ENCODE assay signal across 1 cellular context in the genomic region with DNA sequence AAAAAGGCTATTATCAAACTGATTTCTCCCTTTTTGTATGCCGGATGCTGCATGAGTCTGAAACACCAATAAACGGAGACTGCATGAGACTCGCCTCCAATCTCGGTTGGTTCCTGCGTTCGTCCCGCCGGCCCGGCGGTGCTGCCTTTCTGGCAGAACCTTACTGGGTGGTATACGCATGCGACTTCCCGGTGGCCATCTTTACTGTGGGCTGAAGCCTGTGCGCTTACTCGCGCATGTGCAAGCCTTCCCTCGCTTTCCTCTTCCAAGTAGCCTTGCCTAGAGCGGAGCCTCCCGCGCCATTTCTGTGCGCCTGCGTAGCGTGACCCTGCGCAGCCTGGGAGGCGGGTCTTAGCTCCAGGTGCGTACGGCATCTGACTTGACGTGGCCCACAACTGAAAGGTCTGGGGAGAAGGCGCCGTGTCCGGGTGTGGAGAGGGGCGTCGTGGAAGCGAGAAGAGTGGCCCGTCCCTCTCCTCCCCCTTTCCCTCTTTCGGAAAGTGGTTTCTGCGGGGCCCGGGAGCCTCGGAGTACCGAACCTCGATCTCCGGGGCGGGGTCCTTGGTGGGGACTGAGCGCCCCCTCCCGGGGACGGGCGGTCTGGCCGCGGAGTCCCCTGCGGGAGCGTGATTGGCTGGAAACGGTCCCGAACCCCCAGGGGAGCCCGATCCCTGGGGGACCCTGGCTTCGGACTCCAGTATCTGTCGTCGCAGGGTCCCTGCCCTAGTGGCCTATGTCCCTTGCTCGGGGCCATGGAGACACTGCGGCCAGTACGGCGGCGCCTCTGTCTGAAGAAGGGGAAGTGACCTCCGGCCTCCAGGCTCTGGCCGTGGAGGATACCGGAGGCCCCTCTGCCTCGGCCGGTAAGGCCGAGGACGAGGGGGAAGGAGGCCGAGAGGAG.
TF ChIP-seq lines count a peak whose summit lies in the region.

A gene (plus strand): TSS at position 360 of the 901 bp plus-strand sequence. CDS start 374 bp downstream, at position 734.

TF ChIP-seq in K562, 482 proteins besides CTCF, POLR2A, EP300 and RAD21 (continued from another document and continues in another):
- TF ChIP-seq, protein P1, sequence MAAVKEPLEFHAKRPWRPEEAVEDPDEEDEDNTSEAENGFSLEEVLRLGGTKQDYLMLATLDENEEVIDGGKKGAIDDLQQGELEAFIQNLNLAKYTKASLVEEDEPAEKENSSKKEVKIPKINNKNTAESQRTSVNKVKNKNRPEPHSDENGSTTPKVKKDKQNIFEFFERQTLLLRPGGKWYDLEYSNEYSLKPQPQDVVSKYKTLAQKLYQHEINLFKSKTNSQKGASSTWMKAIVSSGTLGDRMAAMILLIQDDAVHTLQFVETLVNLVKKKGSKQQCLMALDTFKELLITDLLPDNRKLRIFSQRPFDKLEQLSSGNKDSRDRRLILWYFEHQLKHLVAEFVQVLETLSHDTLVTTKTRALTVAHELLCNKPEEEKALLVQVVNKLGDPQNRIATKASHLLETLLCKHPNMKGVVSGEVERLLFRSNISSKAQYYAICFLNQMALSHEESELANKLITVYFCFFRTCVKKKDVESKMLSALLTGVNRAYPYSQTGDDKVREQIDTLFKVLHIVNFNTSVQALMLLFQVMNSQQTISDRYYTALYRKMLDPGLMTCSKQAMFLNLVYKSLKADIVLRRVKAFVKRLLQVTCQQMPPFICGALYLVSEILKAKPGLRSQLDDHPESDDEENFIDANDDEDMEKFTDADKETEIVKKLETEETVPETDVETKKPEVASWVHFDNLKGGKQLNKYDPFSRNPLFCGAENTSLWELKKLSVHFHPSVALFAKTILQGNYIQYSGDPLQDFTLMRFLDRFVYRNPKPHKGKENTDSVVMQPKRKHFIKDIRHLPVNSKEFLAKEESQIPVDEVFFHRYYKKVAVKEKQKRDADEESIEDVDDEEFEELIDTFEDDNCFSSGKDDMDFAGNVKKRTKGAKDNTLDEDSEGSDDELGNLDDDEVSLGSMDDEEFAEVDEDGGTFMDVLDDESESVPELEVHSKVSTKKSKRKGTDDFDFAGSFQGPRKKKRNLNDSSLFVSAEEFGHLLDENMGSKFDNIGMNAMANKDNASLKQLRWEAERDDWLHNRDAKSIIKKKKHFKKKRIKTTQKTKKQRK (IDR thresholded peaks at IDR 0.05; ENCODE audit: borderline replicate concordance, low read depth, low read length): no peak
- TF ChIP-seq SIN3A (IDR thresholded peaks at IDR 0.05; ENCODE audit: borderline replicate concordance in 2 of 2, control insufficient read depth in 1 of 2, low read depth in 2 of 2, low read length in 2 of 2) (peak; percentile 49 to 81; a peak in 2 of 4 replicates), EWSR1 (IDR thresholded peaks at IDR 0.05; ENCODE audit: borderline replicate concordance, low read depth, partially characterized antibody) (no peak), SAFB (IDR thresholded peaks at IDR 0.05; ENCODE audit: borderline replicate concordance, low read depth, low read length) (no peak), GTF2A2 (tag; IDR thresholded peaks at IDR 0.05) (no peak), BRD9 (IDR thresholded peaks at IDR 0.05; ENCODE audit: low read depth, partially characterized antibody) (peak; percentile 90), RHOXF2B (CRISPR knock-in tag; conservative IDR thresholded peaks at IDR 0.05) (no peak), ZNF232 (CRISPR knock-in tag; IDR thresholded peaks at IDR 0.05) (no peak), TCF7 (IDR thresholded peaks at IDR 0.05; ENCODE audit: borderline replicate concordance) (0 out of 2 replicates have a peak, but pooled peaks have one; percentile 20), NFIC (IDR thresholded peaks at IDR 0.05) (peak; percentile 77), FOS (IDR thresholded peaks at IDR 0.05; ENCODE audit: extremely low read depth, insufficient read length) (no peak), ZEB2 (IDR thresholded peaks at IDR 0.05) (peak; percentile 58; the same call in 1 of the 2 replicates), CREB1 (IDR thresholded peaks at IDR 0.05) (peak; percentile 91), CREB1 (CRISPR knock-in tag; IDR thresholded peaks at IDR 0.05) (peak; percentile 95), KLF16 (IDR thresholded peaks at IDR 0.05) (peak; percentile 16; the same call in 1 of the 2 replicates), SOX6 (IDR thresholded peaks at IDR 0.05) (peak; percentile 38; the same call in 1 of the 2 replicates), MCM7 (IDR thresholded peaks at IDR 0.05) (no peak), TBP (optimal IDR thresholded peaks at IDR 0.05; ENCODE audit: low read depth, low read length) (peak; percentile 85), GATAD2A (IDR thresholded peaks at IDR 0.05) (no peak; the same call in 1 of the 2 replicates), ZNF699 (CRISPR knock-in tag; IDR thresholded peaks at IDR 0.05; ENCODE audit: insufficient replicate concordance) (no peak), ZNF354B (CRISPR knock-in tag; IDR thresholded peaks at IDR 0.05) (no peak), ZNF316 (IDR thresholded peaks at IDR 0.05) (no peak), ASH1L (IDR thresholded peaks at IDR 0.05; ENCODE audit: borderline replicate concordance, low read depth, partially characterized antibody) (no peak), PHF8 (IDR thresholded peaks at IDR 0.05; ENCODE audit: borderline replicate concordance, low read length) (peak; percentile 77; the same call in 1 of the 2 replicates), ZNF12 (CRISPR knock-in tag; IDR thresholded peaks at IDR 0.05) (no peak), YY1 (IDR thresholded peaks at IDR 0.05; ENCODE audit: borderline replicate concordance in 1 of 3, control insufficient read depth in 1 of 3, extremely low read depth in 1 of 3, insufficient read depth in 3 of 3, insufficient read length in 1 of 3, insufficient replicate concordance in 2 of 3, low read depth in 1 of 3, low read length in 2 of 3) (peak; percentile 99 to 100 (median 100)), ZNF239 (CRISPR knock-in tag; IDR thresholded peaks at IDR 0.05) (peak; percentile 37; the same call in 1 of the 2 replicates), HMG20A (CRISPR knock-in tag; conservative IDR thresholded peaks at IDR 0.05) (no peak), NUFIP1 (IDR thresholded peaks at IDR 0.05; ENCODE audit: partially characterized antibody) (no peak), CHD1 (IDR thresholded peaks at IDR 0.05; ENCODE audit: low read length) (no peak), NEUROD1 (IDR thresholded peaks at IDR 0.05; ENCODE audit: borderline replicate concordance, low read depth, low read length, partially characterized antibody) (peak; percentile 34), ZNF75A (CRISPR knock-in tag; IDR thresholded peaks at IDR 0.05) (no peak), GABPA (tag; conservative IDR thresholded peaks at IDR 0.05; ENCODE audit: low read depth) (peak; percentile 74), SMAD1 (IDR thresholded peaks at IDR 0.05; ENCODE audit: low read depth, low read length, partially characterized antibody) (peak; percentile 57), STAT5A (IDR thresholded peaks at IDR 0.05; ENCODE audit: borderline replicate concordance, low read length) (no peak), CXXC5 (CRISPR knock-in tag; IDR thresholded peaks at IDR 0.05) (peak; percentile 91), HDAC6 (IDR thresholded peaks at IDR 0.05; ENCODE audit: low read depth, low read length) (no peak), ZNF830 (CRISPR knock-in tag; IDR thresholded peaks at IDR 0.05) (no peak), ZNF121 (CRISPR knock-in tag; conservative IDR thresholded peaks at IDR 0.05) (peak; percentile 62), JUNB (CRISPR knock-in tag; conservative IDR thresholded peaks at IDR 0.05) (no peak), GATAD2B (IDR thresholded peaks at IDR 0.05; ENCODE audit: borderline replicate concordance) (no peak; the same call in 1 of the 2 replicates), MAZ (CRISPR knock-in tag; conservative IDR thresholded peaks at IDR 0.05 in 1 of 2, IDR thresholded peaks at IDR 0.05 in 1 of 2) (peak; percentile 42 to 89; a peak in 3 of 4 replicates), MYBL2 (IDR thresholded peaks at IDR 0.05; ENCODE audit: low read depth) (no peak; the same call in 1 of the 2 replicates), MYBL2 (CRISPR knock-in tag; IDR thresholded peaks at IDR 0.05; ENCODE audit: borderline replicate concordance) (no peak), SMARCC2 (IDR thresholded peaks at IDR 0.05; ENCODE audit: low read depth) (no peak)
- TF ChIP-seq, protein P2, sequence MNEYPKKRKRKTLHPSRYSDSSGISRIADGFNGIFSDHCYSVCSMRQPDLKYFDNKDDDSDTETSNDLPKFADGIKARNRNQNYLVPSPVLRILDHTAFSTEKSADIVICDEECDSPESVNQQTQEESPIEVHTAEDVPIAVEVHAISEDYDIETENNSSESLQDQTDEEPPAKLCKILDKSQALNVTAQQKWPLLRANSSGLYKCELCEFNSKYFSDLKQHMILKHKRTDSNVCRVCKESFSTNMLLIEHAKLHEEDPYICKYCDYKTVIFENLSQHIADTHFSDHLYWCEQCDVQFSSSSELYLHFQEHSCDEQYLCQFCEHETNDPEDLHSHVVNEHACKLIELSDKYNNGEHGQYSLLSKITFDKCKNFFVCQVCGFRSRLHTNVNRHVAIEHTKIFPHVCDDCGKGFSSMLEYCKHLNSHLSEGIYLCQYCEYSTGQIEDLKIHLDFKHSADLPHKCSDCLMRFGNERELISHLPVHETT (CRISPR knock-in tag; conservative IDR thresholded peaks at IDR 0.05 in 1 of 2, IDR thresholded peaks at IDR 0.05 in 1 of 2): no peak; a peak in 1 of 4 replicates
- TF ChIP-seq, protein P3, sequence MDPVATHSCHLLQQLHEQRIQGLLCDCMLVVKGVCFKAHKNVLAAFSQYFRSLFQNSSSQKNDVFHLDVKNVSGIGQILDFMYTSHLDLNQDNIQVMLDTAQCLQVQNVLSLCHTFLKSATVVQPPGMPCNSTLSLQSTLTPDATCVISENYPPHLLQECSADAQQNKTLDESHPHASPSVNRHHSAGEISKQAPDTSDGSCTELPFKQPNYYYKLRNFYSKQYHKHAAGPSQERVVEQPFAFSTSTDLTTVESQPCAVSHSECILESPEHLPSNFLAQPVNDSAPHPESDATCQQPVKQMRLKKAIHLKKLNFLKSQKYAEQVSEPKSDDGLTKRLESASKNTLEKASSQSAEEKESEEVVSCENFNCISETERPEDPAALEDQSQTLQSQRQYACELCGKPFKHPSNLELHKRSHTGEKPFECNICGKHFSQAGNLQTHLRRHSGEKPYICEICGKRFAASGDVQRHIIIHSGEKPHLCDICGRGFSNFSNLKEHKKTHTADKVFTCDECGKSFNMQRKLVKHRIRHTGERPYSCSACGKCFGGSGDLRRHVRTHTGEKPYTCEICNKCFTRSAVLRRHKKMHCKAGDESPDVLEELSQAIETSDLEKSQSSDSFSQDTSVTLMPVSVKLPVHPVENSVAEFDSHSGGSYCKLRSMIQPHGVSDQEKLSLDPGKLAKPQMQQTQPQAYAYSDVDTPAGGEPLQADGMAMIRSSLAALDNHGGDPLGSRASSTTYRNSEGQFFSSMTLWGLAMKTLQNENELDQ (CRISPR knock-in tag; IDR thresholded peaks at IDR 0.05; ENCODE audit: borderline replicate concordance): no peak
- TF ChIP-seq, protein P4, sequence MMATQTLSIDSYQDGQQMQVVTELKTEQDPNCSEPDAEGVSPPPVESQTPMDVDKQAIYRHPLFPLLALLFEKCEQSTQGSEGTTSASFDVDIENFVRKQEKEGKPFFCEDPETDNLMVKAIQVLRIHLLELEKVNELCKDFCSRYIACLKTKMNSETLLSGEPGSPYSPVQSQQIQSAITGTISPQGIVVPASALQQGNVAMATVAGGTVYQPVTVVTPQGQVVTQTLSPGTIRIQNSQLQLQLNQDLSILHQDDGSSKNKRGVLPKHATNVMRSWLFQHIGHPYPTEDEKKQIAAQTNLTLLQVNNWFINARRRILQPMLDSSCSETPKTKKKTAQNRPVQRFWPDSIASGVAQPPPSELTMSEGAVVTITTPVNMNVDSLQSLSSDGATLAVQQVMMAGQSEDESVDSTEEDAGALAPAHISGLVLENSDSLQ (IDR thresholded peaks at IDR 0.05): no peak; the same call in none of the 2 replicates
- TF ChIP-seq, protein P5, sequence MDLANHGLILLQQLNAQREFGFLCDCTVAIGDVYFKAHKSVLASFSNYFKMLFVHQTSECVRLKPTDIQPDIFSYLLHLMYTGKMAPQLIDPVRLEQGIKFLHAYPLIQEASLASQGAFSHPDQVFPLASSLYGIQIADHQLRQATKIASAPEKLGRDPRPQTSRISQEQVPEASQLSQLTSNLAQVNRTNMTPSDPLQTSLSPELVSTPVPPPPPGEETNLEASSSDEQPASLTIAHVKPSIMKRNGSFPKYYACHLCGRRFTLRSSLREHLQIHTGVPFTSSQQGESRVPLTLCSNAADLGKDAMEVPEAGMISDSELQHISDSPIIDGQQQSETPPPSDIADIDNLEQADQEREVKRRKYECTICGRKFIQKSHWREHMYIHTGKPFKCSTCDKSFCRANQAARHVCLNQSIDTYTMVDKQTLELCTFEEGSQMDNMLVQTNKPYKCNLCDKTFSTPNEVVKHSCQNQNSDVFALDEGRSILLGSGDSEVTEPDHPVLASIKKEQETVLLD (IDR thresholded peaks at IDR 0.05): peak; percentile 99
- TF ChIP-seq, protein P6, sequence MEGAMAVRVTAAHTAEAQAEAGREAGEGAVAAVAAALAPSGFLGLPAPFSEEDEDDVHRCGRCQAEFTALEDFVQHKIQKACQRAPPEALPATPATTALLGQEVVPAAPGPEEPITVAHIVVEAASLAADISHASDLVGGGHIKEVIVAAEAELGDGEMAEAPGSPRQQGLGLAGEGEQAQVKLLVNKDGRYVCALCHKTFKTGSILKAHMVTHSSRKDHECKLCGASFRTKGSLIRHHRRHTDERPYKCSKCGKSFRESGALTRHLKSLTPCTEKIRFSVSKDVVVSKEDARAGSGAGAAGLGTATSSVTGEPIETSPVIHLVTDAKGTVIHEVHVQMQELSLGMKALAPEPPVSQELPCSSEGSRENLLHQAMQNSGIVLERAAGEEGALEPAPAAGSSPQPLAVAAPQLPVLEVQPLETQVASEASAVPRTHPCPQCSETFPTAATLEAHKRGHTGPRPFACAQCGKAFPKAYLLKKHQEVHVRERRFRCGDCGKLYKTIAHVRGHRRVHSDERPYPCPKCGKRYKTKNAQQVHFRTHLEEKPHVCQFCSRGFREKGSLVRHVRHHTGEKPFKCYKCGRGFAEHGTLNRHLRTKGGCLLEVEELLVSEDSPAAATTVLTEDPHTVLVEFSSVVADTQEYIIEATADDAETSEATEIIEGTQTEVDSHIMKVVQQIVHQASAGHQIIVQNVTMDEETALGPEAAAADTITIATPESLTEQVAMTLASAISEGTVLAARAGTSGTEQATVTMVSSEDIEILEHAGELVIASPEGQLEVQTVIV (CRISPR knock-in tag; IDR thresholded peaks at IDR 0.05; ENCODE audit: borderline replicate concordance): no peak
- TF ChIP-seq, protein P7, sequence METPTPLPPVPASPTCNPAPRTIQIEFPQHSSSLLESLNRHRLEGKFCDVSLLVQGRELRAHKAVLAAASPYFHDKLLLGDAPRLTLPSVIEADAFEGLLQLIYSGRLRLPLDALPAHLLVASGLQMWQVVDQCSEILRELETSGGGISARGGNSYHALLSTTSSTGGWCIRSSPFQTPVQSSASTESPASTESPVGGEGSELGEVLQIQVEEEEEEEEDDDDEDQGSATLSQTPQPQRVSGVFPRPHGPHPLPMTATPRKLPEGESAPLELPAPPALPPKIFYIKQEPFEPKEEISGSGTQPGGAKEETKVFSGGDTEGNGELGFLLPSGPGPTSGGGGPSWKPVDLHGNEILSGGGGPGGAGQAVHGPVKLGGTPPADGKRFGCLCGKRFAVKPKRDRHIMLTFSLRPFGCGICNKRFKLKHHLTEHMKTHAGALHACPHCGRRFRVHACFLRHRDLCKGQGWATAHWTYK (CRISPR knock-in tag; IDR thresholded peaks at IDR 0.05): peak; percentile 76
- TF ChIP-seq, protein P8, sequence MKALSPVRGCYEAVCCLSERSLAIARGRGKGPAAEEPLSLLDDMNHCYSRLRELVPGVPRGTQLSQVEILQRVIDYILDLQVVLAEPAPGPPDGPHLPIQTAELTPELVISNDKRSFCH (CRISPR knock-in tag; IDR thresholded peaks at IDR 0.05): no peak
- TF ChIP-seq, protein P8 (tag; IDR thresholded peaks at IDR 0.05): no peak
